Comparison of ENCODE assay signal across 1 cellular context in genomic region chr19:2135474-2136402, GRCh38.
TF ChIP-seq lines count a peak whose summit lies in the region.

No MANE protein-coding gene starts in this region.

TF ChIP-seq in GM12878, 131 proteins besides CTCF, POLR2A, EP300 and RAD21:
- no peak for TF ChIP-seq PML (IDR thresholded peaks at IDR 0.05; ENCODE audit: low read length)
- TF ChIP-seq SUPT20H (IDR thresholded peaks at IDR 0.05; ENCODE audit: borderline replicate concordance, control insufficient read depth, low read depth, low read length) = no peak
- no peak for TF ChIP-seq CBX5 (IDR thresholded peaks at IDR 0.05; ENCODE audit: low read depth)
- no peak for TF ChIP-seq NFXL1 (IDR thresholded peaks at IDR 0.05; ENCODE audit: borderline replicate concordance)
- TF ChIP-seq PAX5 (IDR thresholded peaks at IDR 0.05; ENCODE audit: borderline replicate concordance, low read depth, low read length) = no peak
- no peak for TF ChIP-seq MTA2 (IDR thresholded peaks at IDR 0.05; ENCODE audit: low read depth)
- TF ChIP-seq ETV6 (conservative IDR thresholded peaks at IDR 0.05 in 1 of 2, IDR thresholded peaks at IDR 0.05 in 1 of 2; ENCODE audit: borderline replicate concordance in 1 of 2, low read depth in 1 of 2) = no peak
- TF ChIP-seq, protein P1, sequence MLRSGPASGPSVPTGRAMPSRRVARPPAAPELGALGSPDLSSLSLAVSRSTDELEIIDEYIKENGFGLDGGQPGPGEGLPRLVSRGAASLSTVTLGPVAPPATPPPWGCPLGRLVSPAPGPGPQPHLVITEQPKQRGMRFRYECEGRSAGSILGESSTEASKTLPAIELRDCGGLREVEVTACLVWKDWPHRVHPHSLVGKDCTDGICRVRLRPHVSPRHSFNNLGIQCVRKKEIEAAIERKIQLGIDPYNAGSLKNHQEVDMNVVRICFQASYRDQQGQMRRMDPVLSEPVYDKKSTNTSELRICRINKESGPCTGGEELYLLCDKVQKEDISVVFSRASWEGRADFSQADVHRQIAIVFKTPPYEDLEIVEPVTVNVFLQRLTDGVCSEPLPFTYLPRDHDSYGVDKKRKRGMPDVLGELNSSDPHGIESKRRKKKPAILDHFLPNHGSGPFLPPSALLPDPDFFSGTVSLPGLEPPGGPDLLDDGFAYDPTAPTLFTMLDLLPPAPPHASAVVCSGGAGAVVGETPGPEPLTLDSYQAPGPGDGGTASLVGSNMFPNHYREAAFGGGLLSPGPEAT (IDR thresholded peaks at IDR 0.05; ENCODE audit: low read depth) = no peak
- no peak for TF ChIP-seq MEF2A (IDR thresholded peaks at IDR 0.05; ENCODE audit: insufficient read depth, low read depth, low read length)
- TF ChIP-seq SREBF1 (IDR thresholded peaks at IDR 0.05; ENCODE audit: low read length) = no peak
- TF ChIP-seq WRNIP1 (IDR thresholded peaks at IDR 0.05; ENCODE audit: borderline replicate concordance, low read depth, low read length) = no peak
- TF ChIP-seq RAD51 (IDR thresholded peaks at IDR 0.05) = no peak
- no peak for TF ChIP-seq TCF12 (IDR thresholded peaks at IDR 0.05; ENCODE audit: low read depth, low read length)
- no peak for TF ChIP-seq MXI1 (IDR thresholded peaks at IDR 0.05; ENCODE audit: low read depth, low read length)
- no peak for TF ChIP-seq IKZF1 (conservative IDR thresholded peaks at IDR 0.05)
- no peak for TF ChIP-seq ZNF384 (IDR thresholded peaks at IDR 0.05; ENCODE audit: borderline replicate concordance, low read depth, low read length)
- TF ChIP-seq, protein P2, sequence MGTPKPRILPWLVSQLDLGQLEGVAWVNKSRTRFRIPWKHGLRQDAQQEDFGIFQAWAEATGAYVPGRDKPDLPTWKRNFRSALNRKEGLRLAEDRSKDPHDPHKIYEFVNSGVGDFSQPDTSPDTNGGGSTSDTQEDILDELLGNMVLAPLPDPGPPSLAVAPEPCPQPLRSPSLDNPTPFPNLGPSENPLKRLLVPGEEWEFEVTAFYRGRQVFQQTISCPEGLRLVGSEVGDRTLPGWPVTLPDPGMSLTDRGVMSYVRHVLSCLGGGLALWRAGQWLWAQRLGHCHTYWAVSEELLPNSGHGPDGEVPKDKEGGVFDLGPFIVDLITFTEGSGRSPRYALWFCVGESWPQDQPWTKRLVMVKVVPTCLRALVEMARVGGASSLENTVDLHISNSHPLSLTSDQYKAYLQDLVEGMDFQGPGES (IDR thresholded peaks at IDR 0.05) = no peak
- no peak for TF ChIP-seq MEF2B (IDR thresholded peaks at IDR 0.05; ENCODE audit: partially characterized antibody, poor library complexity, severe bottlenecking)
- no peak for TF ChIP-seq ZNF24 (IDR thresholded peaks at IDR 0.05)
- TF ChIP-seq ATF7 (IDR thresholded peaks at IDR 0.05; ENCODE audit: low read depth) = no peak
